ENCODE assay signal across 1 cellular context in the genomic region with DNA sequence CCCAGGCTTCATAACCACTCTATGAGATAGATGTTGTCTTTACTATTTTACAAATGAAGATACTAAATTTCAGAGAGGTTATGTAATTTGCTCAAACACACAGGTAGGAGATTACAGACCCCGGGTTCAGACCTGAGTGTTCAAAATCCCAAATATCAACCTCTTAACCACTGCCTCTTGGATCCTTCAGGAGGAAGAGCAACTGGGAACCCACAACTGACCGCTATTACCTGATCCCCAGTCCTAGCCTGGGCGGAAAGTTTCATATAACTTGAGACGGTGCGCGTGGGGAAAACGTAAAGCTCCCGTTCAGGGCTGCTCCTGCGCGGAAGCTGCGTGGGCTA.
TF ChIP-seq lines count a peak whose summit lies in the region.

No MANE protein-coding gene starts in this region.

TF ChIP-seq in GM23338, 12 proteins besides CTCF, POLR2A, EP300 and RAD21 (continued from another document):
- TF ChIP-seq, protein P1, sequence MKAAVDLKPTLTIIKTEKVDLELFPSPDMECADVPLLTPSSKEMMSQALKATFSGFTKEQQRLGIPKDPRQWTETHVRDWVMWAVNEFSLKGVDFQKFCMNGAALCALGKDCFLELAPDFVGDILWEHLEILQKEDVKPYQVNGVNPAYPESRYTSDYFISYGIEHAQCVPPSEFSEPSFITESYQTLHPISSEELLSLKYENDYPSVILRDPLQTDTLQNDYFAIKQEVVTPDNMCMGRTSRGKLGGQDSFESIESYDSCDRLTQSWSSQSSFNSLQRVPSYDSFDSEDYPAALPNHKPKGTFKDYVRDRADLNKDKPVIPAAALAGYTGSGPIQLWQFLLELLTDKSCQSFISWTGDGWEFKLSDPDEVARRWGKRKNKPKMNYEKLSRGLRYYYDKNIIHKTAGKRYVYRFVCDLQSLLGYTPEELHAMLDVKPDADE (IDR thresholded peaks at IDR 0.05): no peak
